In genomic region chr14:92650581-92651105, GRCh38 we compare ENCODE assay signal across 8 cellular contexts.
A peak's percentile ranks its signal among the peaks of the same experiment; 100 is the strongest.
DNase-seq lines count a peak whose midpoint lies in the region; ATAC-seq, FAIRE-seq and TF ChIP-seq lines count a peak whose summit lies in the region.

No MANE protein-coding gene starts in this region.

- intact Hi-C loops in GM12878 (cut with micrococcal nuclease; ENCODE audit: unreplicated experiment) (loop anchor here (1.0 kb wide), 2 partner anchors 27 to 68 kb away; no protein-coding TSS in a partner anchor), prostate gland (cut with DNase I) (no loop called here)

- CTCF ChIA-PET in GM12878 (lab: Yijun Ruan, JAX), result interaction anchor here (1.2 to 5.4 kb wide), 5 partner anchors 9 to 51 kb away, joined by 3 to 40 read pairs (median 5); no protein-coding TSS in a partner anchor

- 24% methylated on average over 12 of the region's 12 CpGs for WGBS in GM12878 (ENCODE audit: insufficient coverage, insufficient replicate concordance, low lambda C conversion rate, missing lambda C conversion rate)
- 92% methylated on average over 11 of the region's 12 CpGs for WGBS in prostate gland

- in situ Hi-C loops in GM12878 (cut with MboI), result no loop called here

- H3K4me1 ChIP-seq in CD4-positive, CD25-positive, alpha-beta regulatory T cell (ENCODE audit: control insufficient read depth, insufficient read depth, low read length, poor library complexity, severe bottlenecking), result peaks cover 63% of the 10 kb centered on the region
- H3K4me1 ChIP-seq in GM12878 (ENCODE audit: control insufficient read depth, insufficient read depth, low read length), result peaks cover 38% of the 10 kb centered on the region
- peaks cover 15% of the 10 kb centered on the region for H3K4me1 ChIP-seq in prostate gland (replicated peaks)

- POLR2A ChIA-PET in GM12878 (lab: Charles Lee), result interaction anchor here (0.6 to 4.1 kb wide), 12 partner anchors 8 to 75 kb away, joined by 3 to 25 read pairs (median 4); no protein-coding TSS in a partner anchor

- peak overlapping the region; percentile 98 to 100 (median 100) for H3K4me3 Mint-ChIP-seq in CD4-positive, CD25-positive, alpha-beta regulatory T cell
- H3K4me3 Mint-ChIP-seq in glutamatergic neuron (ENCODE audit: unreplicated experiment), result no peak overlapping the region

- FAIRE-seq in GM12878 (lab: Jason Lieb, UNC), result no peak

- no peaks in the 10 kb centered on the region for H4K20me1 ChIP-seq in GM12878 (ENCODE audit: control insufficient read depth, insufficient read depth)

- RAD21 ChIA-PET in GM12878 (lab: Charles Lee; ENCODE audit: unreplicated experiment), result interaction anchor here (0.6 to 8.5 kb wide), 12 partner anchors 15 to 130 kb away, joined by 3 to 101 read pairs (median 10); no protein-coding TSS in a partner anchor

- no peaks in the 10 kb centered on the region for H3K27me3 ChIP-seq in CD4-positive, CD25-positive, alpha-beta regulatory T cell (ENCODE audit: control insufficient read depth, insufficient read depth, low read length)
- H3K27me3 ChIP-seq in GM12878 (replicated peaks in 1 of 2; ENCODE audit: control insufficient read depth in 2 of 2, insufficient read depth in 2 of 2, low read length in 1 of 2) (no peaks in the 10 kb centered on the region), prostate gland (replicated peaks; ENCODE audit: insufficient read depth) (no peaks in the 10 kb centered on the region)

- peak overlapping the region; percentile 98 to 100 (median 99) for H3K27ac Mint-ChIP-seq in CD4-positive, CD25-positive, alpha-beta regulatory T cell
- no peak overlapping the region for H3K27ac Mint-ChIP-seq in glutamatergic neuron (ENCODE audit: unreplicated experiment)

- peaks cover 28% of the 10 kb centered on the region for H3K79me2 ChIP-seq in GM12878 (ENCODE audit: control insufficient read depth, insufficient read depth, low read length)

- ATAC-seq in CD4-positive, CD25-positive, alpha-beta regulatory T cell (ENCODE audit: low read depth in 2 of 2), result no peak
- ATAC-seq in HG02798 (IDR thresholded peaks at IDR 0.05; ENCODE audit: poor library complexity, unreplicated experiment) (peak; percentile 7), GM12878 (peak; percentile 1; the same call in 2 of the 3 replicates), HG03159 (IDR thresholded peaks at IDR 0.05; ENCODE audit: unreplicated experiment) (no peak), GM21717 (IDR thresholded peaks at IDR 0.05; ENCODE audit: unreplicated experiment) (no peak)

- no peak for DNase-seq in CD4-positive, CD25-positive, alpha-beta regulatory T cell
- DNase-seq in GM12878 (ENCODE audit: low read depth, low spot score), result no peak
- no peak for DNase-seq in prostate gland (ENCODE audit: low spot score)
- no peak for DNase-seq in glutamatergic neuron
- no peak for DNase-seq in GDM1 (lab: John Stamatoyannopoulos, UW)

- no peaks in the 10 kb centered on the region for H3K9me3 ChIP-seq in CD4-positive, CD25-positive, alpha-beta regulatory T cell (ENCODE audit: control insufficient read depth in 2 of 2, low read length in 2 of 2)
- H3K9me3 ChIP-seq in GM12878 (replicated peaks; ENCODE audit: control insufficient read depth, insufficient read depth, low read length) (no peaks in the 10 kb centered on the region), prostate gland (no peaks in the 10 kb centered on the region)

- peaks cover 0 to 2% (median 0%) of the 10 kb centered on the region in 7 donors for H3K9me3 Mint-ChIP-seq in CD4-positive, CD25-positive, alpha-beta regulatory T cell
- H3K9me3 Mint-ChIP-seq in glutamatergic neuron (ENCODE audit: unreplicated experiment), result peaks cover 2% of the 10 kb centered on the region

- peak overlapping the region; percentile 64 for H3K4me2 ChIP-seq in GM12878 (ENCODE audit: control insufficient read depth, insufficient read depth)

- peaks cover 10 to 69% (median 53%) of the 10 kb centered on the region in 4 donors for H3K4me1 Mint-ChIP-seq in CD4-positive, CD25-positive, alpha-beta regulatory T cell
- H3K4me1 Mint-ChIP-seq in glutamatergic neuron (ENCODE audit: low read depth, unreplicated experiment), result no peaks in the 10 kb centered on the region

- H2AFZ ChIP-seq in GM12878 (ENCODE audit: control insufficient read depth, low read depth, low read length), result no peak overlapping the region; the same call in 1 of the 2 replicates

- H3K9ac ChIP-seq in GM12878 (ENCODE audit: control insufficient read depth, insufficient read depth, low read length), result peak overlapping the region; percentile 31; the same call in 1 of the 2 replicates

- no peak for TF ChIP-seq POLR2A in GM12878 (IDR thresholded peaks at IDR 0.05; ENCODE audit: low read depth, low read length)
- no peak for TF ChIP-seq POLR2A in prostate gland (IDR thresholded peaks at IDR 0.05)

- peak overlapping the region; percentile 65 for H3K4me3 ChIP-seq in CD4-positive, CD25-positive, alpha-beta regulatory T cell (ENCODE audit: low read depth, low read length)
- H3K4me3 ChIP-seq in GM12878 (no peak overlapping the region), prostate gland (no peak overlapping the region)

- no peaks in the 10 kb centered on the region for H3K27me3 Mint-ChIP-seq in CD4-positive, CD25-positive, alpha-beta regulatory T cell
- H3K27me3 Mint-ChIP-seq in glutamatergic neuron (ENCODE audit: unreplicated experiment), result peaks cover 3% of the 10 kb centered on the region

- H3K27ac ChIP-seq in CD4-positive, CD25-positive, alpha-beta regulatory T cell (ENCODE audit: insufficient read depth, low read length, poor library complexity, severe bottlenecking), result peak overlapping the region; percentile 95
- peak overlapping the region; percentile 89 for H3K27ac ChIP-seq in GM12878 (ENCODE audit: control insufficient read depth, insufficient read depth)
- peak overlapping the region; percentile 77 to 79 for H3K27ac ChIP-seq in prostate gland

- peaks cover 19% of the 10 kb centered on the region for H3K36me3 Mint-ChIP-seq in CD4-positive, CD25-positive, alpha-beta regulatory T cell
- no peaks in the 10 kb centered on the region for H3K36me3 Mint-ChIP-seq in glutamatergic neuron (ENCODE audit: unreplicated experiment)

- peaks cover 4% of the 10 kb centered on the region for H3K36me3 ChIP-seq in CD4-positive, CD25-positive, alpha-beta regulatory T cell (ENCODE audit: control insufficient read depth, insufficient read depth, low read length)
- H3K36me3 ChIP-seq in GM12878 (ENCODE audit: control insufficient read depth in 2 of 2, insufficient read depth in 2 of 2, low read length in 1 of 2), result no peaks in the 10 kb centered on the region
- H3K36me3 ChIP-seq in prostate gland, result no peaks in the 10 kb centered on the region

- no peak for TF ChIP-seq RAD21 in GM12878 (IDR thresholded peaks at IDR 0.05; ENCODE audit: insufficient read depth, low read depth, low read length)

- no peak for TF ChIP-seq CTCF in GM12878 (IDR thresholded peaks at IDR 0.05 in 2 of 3, conservative IDR thresholded peaks at IDR 0.05 in 1 of 3; ENCODE audit: control insufficient read depth in 2 of 3, extremely low read depth in 1 of 3, insufficient read depth in 1 of 3, low read depth in 3 of 3, low read length in 3 of 3)
- TF ChIP-seq CTCF in prostate gland (IDR thresholded peaks at IDR 0.05), result no peak
- no peak for TF ChIP-seq CTCF in glutamatergic neuron (IDR thresholded peaks at IDR 0.05; ENCODE audit: partially characterized antibody, unreplicated experiment)

- TF ChIP-seq EP300 in GM12878 (IDR thresholded peaks at IDR 0.05; ENCODE audit: borderline replicate concordance in 1 of 2, control insufficient read depth in 1 of 2, low read depth in 2 of 2, low read length in 2 of 2), result no peak

- BruUV-seq in GM12878 (replicated peaks; lab: Mats Ljungman, UMichigan), result TSS peak; percentile 90

- SMC1A ChIA-PET in GM12878 (lab: Charles Lee; ENCODE audit: uncharacterized antibody, unreplicated experiment), result interaction anchor here (0.5 to 5.3 kb wide), 17 partner anchors 10 to 391 kb away, joined by 3 to 58 read pairs (median 4); no protein-coding TSS in a partner anchor

TF ChIP-seq in GM12878, 131 proteins besides CTCF, POLR2A, EP300 and RAD21:
- TF ChIP-seq LARP7 (IDR thresholded peaks at IDR 0.05), result peak; percentile 63; the same call in 1 of the 2 replicates
- peak in 1 of 2 experiments; percentile 17; a peak in 1 of 4 replicates for TF ChIP-seq BHLHE40 (IDR thresholded peaks at IDR 0.05; ENCODE audit: borderline replicate concordance in 1 of 2, low read depth in 2 of 2, low read length in 1 of 2)
- TF ChIP-seq ZBED1 (IDR thresholded peaks at IDR 0.05; ENCODE audit: borderline replicate concordance), result no peak
- no peak for TF ChIP-seq POLR2AphosphoS2 (IDR thresholded peaks at IDR 0.05; ENCODE audit: low read depth, low read length)

Comparison
In these comparisons a context has a peak if more than half of its experiments do, and no peak if none do; other contexts are left out.
1. ATAC-seq: peak in HG02798 (single experiment) and GM12878 (single experiment); none in CD4-positive, CD25-positive, alpha-beta regulatory T cell (0 of 2), HG03159 (single experiment) and GM21717 (single experiment).
2. Peak in every context shown above with its lines, with median percentiles within 50 percentile points of each other: H3K27ac ChIP-seq.